In the genomic region with DNA sequence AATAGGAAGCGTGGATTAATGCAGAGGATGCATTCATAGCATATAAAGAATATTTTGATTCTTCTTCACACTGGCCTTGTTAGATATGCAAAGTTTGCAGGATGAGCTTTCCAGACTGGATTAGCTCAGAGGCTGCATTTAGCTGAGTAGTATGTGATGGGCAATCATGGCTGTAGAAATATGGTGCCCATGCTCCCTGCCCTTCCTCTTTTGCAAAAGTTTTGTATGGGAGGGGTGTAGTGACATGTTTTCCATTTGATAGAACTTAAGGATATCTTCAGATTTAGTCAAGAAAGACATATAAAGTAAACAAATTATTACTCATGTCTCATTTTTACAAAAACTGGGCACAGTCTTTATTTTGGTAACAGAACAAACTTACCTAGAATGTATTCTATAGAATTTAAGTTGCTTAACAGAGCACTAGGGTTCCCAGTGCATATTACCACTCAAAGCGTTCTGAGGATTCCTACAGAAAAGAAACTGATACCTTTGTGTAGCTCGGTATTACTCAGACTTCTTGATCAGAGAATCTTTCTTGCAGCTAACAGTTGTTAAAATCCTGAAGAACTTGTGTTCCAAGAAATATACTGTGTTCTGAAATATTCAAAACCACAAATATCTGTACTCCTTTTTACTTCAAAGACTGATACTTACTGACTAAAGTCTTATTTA, we compare ENCODE assay signal across 15 cellular contexts. TPM values are rescaled to one million over a fixed set of nuclear protein-coding genes. Genes with fewer than 3 reads are reported as not detected.
DNase-seq lines count a peak whose midpoint lies in the region; ATAC-seq and TF ChIP-seq lines count a peak whose summit lies in the region.
"Had no signal": no experiment of that assay in that cellular context is flagged by ENCODE, and none has a peak within 500 bp of the region (broad histone marks: within the 10 kb centered on the region; RNA-seq: fewer than 3 reads in every experiment).

No MANE protein-coding gene starts in this region.

- peak overlapping the region; percentile 75 for H3K27ac Mint-ChIP-seq in activated CD4-positive, alpha-beta T cell treated with anti-CD3 and anti-CD28 coated beads for 36 hours
- H3K27ac Mint-ChIP-seq in activated CD4-positive, alpha-beta memory T cell treated with anti-CD3 and anti-CD28 coated beads for 36 hours = peak overlapping the region; percentile 57
- H3K27ac Mint-ChIP-seq in activated naive CD8-positive, alpha-beta T cell treated with anti-CD3 and anti-CD28 coated beads, Interleukin-2, amount 50 U/mL, for 24 hours = peak overlapping the region; percentile 17
- H3K27ac Mint-ChIP-seq: GM23338 had no signal

- peaks cover 44% of the 10 kb centered on the region for H3K4me1 Mint-ChIP-seq in activated CD4-positive, alpha-beta T cell treated with anti-CD3 and anti-CD28 coated beads for 36 hours
- peaks cover 43% of the 10 kb centered on the region for H3K4me1 Mint-ChIP-seq in activated CD4-positive, alpha-beta memory T cell treated with anti-CD3 and anti-CD28 coated beads for 36 hours (ENCODE audit: low read depth)
- peaks cover 27% of the 10 kb centered on the region for H3K4me1 Mint-ChIP-seq in activated naive CD8-positive, alpha-beta T cell treated with anti-CD3 and anti-CD28 coated beads, Interleukin-2, amount 50 U/mL, for 24 hours
- H3K4me1 Mint-ChIP-seq: GM23338 had no signal

- no peaks in the 10 kb centered on the region for H3K27me3 ChIP-seq in HAP-1 (ENCODE audit: low read depth)
- H3K27me3 ChIP-seq: BLaER1 treated with 17β-estradiol and CSF1 and Interleukin-3, amounts not matched to agents 10 nM and 100 nM had no signal

- H3K4me3 ChIP-seq in HAP-1 = no peak overlapping the region
- H3K4me3 ChIP-seq: BLaER1 treated with 17β-estradiol and CSF1 and Interleukin-3, amounts not matched to agents 10 nM and 100 nM; GM23338 had no signal

- no peaks in the 10 kb centered on the region for H3K4me1 ChIP-seq in HAP-1
- H3K4me1 ChIP-seq: BLaER1 treated with 17β-estradiol and CSF1 and Interleukin-3, amounts not matched to agents 10 nM and 100 nM had no signal

- POLR2A ChIA-PET in activated CD4-positive, alpha-beta T cell treated with anti-CD3 and anti-CD28 coated beads for 36 hours (lab: Charles Lee) = interaction anchor here (0.6 to 1.2 kb wide), 2 partner anchors 11 to 329 kb away, joined by 3 to 4 read pairs; a partner anchor contains a TSS
- POLR2A ChIA-PET in activated CD4-positive, alpha-beta memory T cell treated with anti-CD3 and anti-CD28 coated beads for 36 hours (lab: Charles Lee) = interaction anchor here (1.1 to 1.9 kb wide), 2 partner anchors 8 to 39 kb away, joined by 3 to 11 read pairs; no protein-coding TSS in a partner anchor

- no peaks in the 10 kb centered on the region for H3K27me3 Mint-ChIP-seq in activated CD4-positive, alpha-beta T cell treated with anti-CD3 and anti-CD28 coated beads for 36 hours
- no peaks in the 10 kb centered on the region for H3K27me3 Mint-ChIP-seq in activated CD4-positive, alpha-beta memory T cell treated with anti-CD3 and anti-CD28 coated beads for 36 hours
- no peaks in the 10 kb centered on the region for H3K27me3 Mint-ChIP-seq in activated naive CD8-positive, alpha-beta T cell treated with anti-CD3 and anti-CD28 coated beads, Interleukin-2, amount 50 U/mL, for 24 hours

- H3K36me3 ChIP-seq in HAP-1 (replicated peaks) = peaks cover 65% of the 10 kb centered on the region

- no peaks in the 10 kb centered on the region for H3K9me3 ChIP-seq in HAP-1
- H3K9me3 ChIP-seq: BLaER1 treated with 17β-estradiol and CSF1 and Interleukin-3, amounts not matched to agents 10 nM and 100 nM had no signal

- in situ Hi-C loops in HAP-1 (cut with MboI; ENCODE audit: low sequenced_read_pairs) = no loop called here

- ATAC-seq in activated CD4-positive, alpha-beta T cell treated with anti-CD3 and anti-CD28 coated beads for 36 hours = peak; percentile 96
- ATAC-seq in activated naive CD8-positive, alpha-beta T cell treated with anti-CD3 and anti-CD28 coated beads, Interleukin-2, amount 50 U/mL, for 24 hours = peak; percentile 87
- ATAC-seq in HG03571 (IDR thresholded peaks at IDR 0.05; ENCODE audit: unreplicated experiment) = no peak
- ATAC-seq: GM23338 had no signal

- no peak for DNase-seq in activated CD4-positive, alpha-beta T cell treated with anti-CD3 and anti-CD28 coated beads for 36 hours
- DNase-seq in activated CD4-positive, alpha-beta T cell treated with anti-CD3 and anti-CD28 coated beads for 4 hours = no peak
- DNase-seq in GM10266 (ENCODE audit: extremely low spot score) (peak; percentile 16), HAP-1 (ENCODE audit: low spot score in 2 of 2) (no peak), GDM1 (lab: John Stamatoyannopoulos, UW) (no peak)
- no peak for DNase-seq in activated CD4-positive, alpha-beta memory T cell treated with anti-CD3 and anti-CD28 coated beads for 36 hours
- DNase-seq in activated naive CD8-positive, alpha-beta T cell treated with anti-CD3 and anti-CD28 coated beads, Interleukin-2, amount 50 U/mL, for 24 hours = no peak
- DNase-seq: 8988T, NCI-H1048, NCI-H1694, NCI-H2107, NCI-H69 had no signal

- H3K4me3 Mint-ChIP-seq in activated CD4-positive, alpha-beta T cell treated with anti-CD3 and anti-CD28 coated beads for 36 hours = no peak overlapping the region
- H3K4me3 Mint-ChIP-seq in activated CD4-positive, alpha-beta memory T cell treated with anti-CD3 and anti-CD28 coated beads for 36 hours = no peak overlapping the region
- no peak overlapping the region for H3K4me3 Mint-ChIP-seq in activated naive CD8-positive, alpha-beta T cell treated with anti-CD3 and anti-CD28 coated beads, Interleukin-2, amount 50 U/mL, for 24 hours
- H3K4me3 Mint-ChIP-seq: GM23338 had no signal

- intact Hi-C loops in activated CD4-positive, alpha-beta T cell treated with anti-CD3 and anti-CD28 coated beads for 36 hours (cut with DNase I, micrococcal nuclease) = loop anchor here (1.0 to 10.0 kb wide), 3 partner anchors 10 to 275 kb away; a partner anchor contains a TSS
- intact Hi-C loops in activated CD4-positive, alpha-beta memory T cell treated with anti-CD3 and anti-CD28 coated beads for 36 hours (cut with micrococcal nuclease) = loop anchor here (1.0 to 10.0 kb wide), 2 partner anchors 8 to 1555 kb away; a partner anchor contains a TSS

- CTCF ChIA-PET in activated CD4-positive, alpha-beta T cell treated with anti-CD3 and anti-CD28 coated beads for 36 hours (lab: Charles Lee) = interaction anchor here (0.6 to 1.4 kb wide), 4 partner anchors 8 to 1030 kb away, joined by 3 to 4 read pairs (median 4); no protein-coding TSS in a partner anchor
- CTCF ChIA-PET in activated CD4-positive, alpha-beta memory T cell treated with anti-CD3 and anti-CD28 coated beads for 36 hours (lab: Charles Lee) = interaction anchor here (1.0 kb wide), 1 partner anchor 36 kb away, joined by 4 read pairs; no protein-coding TSS in a partner anchor

- no peak for TF ChIP-seq CTCF in GM10266 (IDR thresholded peaks at IDR 0.05; ENCODE audit: control insufficient read depth, insufficient read depth, low read depth, missing control alignments)

- peaks cover 55% of the 10 kb centered on the region for H3K36me3 Mint-ChIP-seq in activated CD4-positive, alpha-beta T cell treated with anti-CD3 and anti-CD28 coated beads for 36 hours (ENCODE audit: low read depth)
- H3K36me3 Mint-ChIP-seq in activated CD4-positive, alpha-beta memory T cell treated with anti-CD3 and anti-CD28 coated beads for 36 hours = peaks cover 42% of the 10 kb centered on the region
- peaks cover 50% of the 10 kb centered on the region for H3K36me3 Mint-ChIP-seq in activated naive CD8-positive, alpha-beta T cell treated with anti-CD3 and anti-CD28 coated beads, Interleukin-2, amount 50 U/mL, for 24 hours (ENCODE audit: low read depth)

- no peaks in the 10 kb centered on the region for H3K9me3 Mint-ChIP-seq in activated CD4-positive, alpha-beta T cell treated with anti-CD3 and anti-CD28 coated beads for 36 hours (ENCODE audit: low read depth)
- no peaks in the 10 kb centered on the region for H3K9me3 Mint-ChIP-seq in activated CD4-positive, alpha-beta memory T cell treated with anti-CD3 and anti-CD28 coated beads for 36 hours
- no peaks in the 10 kb centered on the region for H3K9me3 Mint-ChIP-seq in activated naive CD8-positive, alpha-beta T cell treated with anti-CD3 and anti-CD28 coated beads, Interleukin-2, amount 50 U/mL, for 24 hours
- H3K9me3 Mint-ChIP-seq: GM23338 had no signal

RNA-seq across cellular contexts. Expression of a gene that starts 9.8 kb away (rescaled TPM):
- 10 to 100 TPM; 14.3 to 15.0 TPM for total RNA-seq in activated CD4-positive, alpha-beta T cell treated with anti-CD3 and anti-CD28 coated beads for 36 hours
- total RNA-seq in activated CD4-positive, alpha-beta memory T cell treated with anti-CD3 and anti-CD28 coated beads for 36 hours = 10 to 100 TPM; 11.6 to 12.4 TPM

RNA-seq across cellular contexts. Expression of a gene that starts 10.3 kb away (rescaled TPM):
- 10 to 100 TPM; 20.9 to 21.0 TPM for total RNA-seq in activated CD4-positive, alpha-beta T cell treated with anti-CD3 and anti-CD28 coated beads for 36 hours
- 10 to 100 TPM; 17.2 to 18.8 TPM for total RNA-seq in activated CD4-positive, alpha-beta memory T cell treated with anti-CD3 and anti-CD28 coated beads for 36 hours

Comparison
In these comparisons a context has a peak if more than half of its experiments do, and no peak if none do; other contexts are left out.
1. H3K27ac Mint-ChIP-seq: peak in every context shown above with its lines; median percentile 75 in activated CD4-positive, alpha-beta T cell treated with anti-CD3 and anti-CD28 coated beads for 36 hours; 57 in activated CD4-positive, alpha-beta memory T cell treated with anti-CD3 and anti-CD28 coated beads for 36 hours; 17 in activated naive CD8-positive, alpha-beta T cell treated with anti-CD3 and anti-CD28 coated beads, Interleukin-2, amount 50 U/mL, for 24 hours.